17 cellular contexts compared by ENCODE assay signal in the genomic region with DNA sequence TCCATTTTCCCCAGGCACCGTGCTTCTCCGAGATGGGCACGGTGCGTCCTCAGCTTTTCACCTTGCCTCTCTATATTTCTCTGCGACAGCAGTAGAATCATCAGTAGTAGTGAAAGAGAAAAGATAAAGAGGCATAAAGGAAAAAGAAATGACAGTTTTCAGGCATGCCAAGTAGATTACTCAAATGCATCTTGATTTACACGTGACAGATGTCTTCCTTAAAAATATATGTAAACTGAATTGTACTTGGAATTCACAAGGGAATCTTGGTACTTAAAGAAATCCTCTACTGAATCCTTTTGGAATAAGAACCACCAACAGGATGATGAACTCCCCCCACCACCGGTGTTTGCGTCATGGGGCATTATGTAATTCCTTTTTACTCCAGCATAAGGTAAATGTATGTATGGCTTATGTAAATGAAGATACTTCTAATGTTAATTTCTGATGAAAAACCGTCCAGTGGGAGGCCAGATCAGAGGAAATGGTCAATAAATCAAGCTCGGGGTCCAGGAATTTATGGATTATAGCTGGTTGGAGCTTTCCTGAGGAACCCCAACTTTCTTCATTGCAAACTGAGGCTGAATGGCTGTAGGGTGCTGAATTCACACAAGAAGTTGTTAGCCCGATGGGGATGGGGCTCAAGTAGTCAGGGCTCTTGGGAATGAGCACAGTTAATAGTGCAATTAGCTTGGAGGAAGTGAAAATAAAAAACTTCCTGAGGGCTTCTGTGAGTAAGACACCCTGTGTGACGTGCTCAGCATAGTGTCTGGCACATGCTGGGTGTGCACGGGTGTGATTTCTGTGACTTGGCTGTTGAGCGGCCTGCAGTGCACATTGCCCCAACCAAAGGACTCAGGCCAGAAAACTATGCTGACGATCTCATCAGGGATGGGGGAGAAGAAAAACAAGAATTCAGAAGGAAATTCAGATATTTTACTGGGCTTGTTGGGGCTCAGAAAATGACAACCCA.
"Had no signal": no experiment of that assay in that cellular context is flagged by ENCODE, and none has a peak within 500 bp of the region (broad histone marks: within the 10 kb centered on the region; RNA-seq: fewer than 3 reads in every experiment).

No MANE protein-coding gene starts in this region.

- H3K9me3 ChIP-seq: ovary, suprapubic skin, upper lobe of left lung had no signal

- H3K36me3 Mint-ChIP-seq: activated CD4-positive, alpha-beta memory T cell treated with anti-CD3 and anti-CD28 coated beads for 36 hours; activated naive CD8-positive, alpha-beta T cell treated with anti-CD3 and anti-CD28 coated beads, Interleukin-2, amount 10 ng/mL, durations not matched to agents 7 days and 5 days had no signal

- H3K4me3 ChIP-seq: ovary, suprapubic skin, upper lobe of left lung had no signal

- H3K27ac ChIP-seq: ovary, suprapubic skin, upper lobe of left lung had no signal

- H3K9me3 Mint-ChIP-seq: activated naive CD8-positive, alpha-beta T cell treated with anti-CD3 and anti-CD28 coated beads, Interleukin-2, amount 10 ng/mL, durations not matched to agents 7 days and 5 days; nephron progenitor cell had no signal

- ATAC-seq: activated T-cell treated with anti-CD3 and anti-CD28 coated beads, Interleukin-2, amount 50 U/mL, for 72 hours; left ventricle myocardium superior; stimulated activated naive CD8-positive, alpha-beta T cell treated with anti-CD3 and anti-CD28 coated beads, Interleukin-15, Interleukin-2, amounts not matched to agents 100 U/mL and 50 U/mL, for 24 hours had no signal

- H3K4me1 Mint-ChIP-seq: activated naive CD8-positive, alpha-beta T cell treated with anti-CD3 and anti-CD28 coated beads, Interleukin-2, amount 10 ng/mL, durations not matched to agents 7 days and 5 days had no signal

- H3K36me3 ChIP-seq: ovary, suprapubic skin, upper lobe of left lung had no signal

- H3K27ac Mint-ChIP-seq: activated CD4-positive, alpha-beta memory T cell treated with anti-CD3 and anti-CD28 coated beads for 36 hours; activated naive CD8-positive, alpha-beta T cell treated with anti-CD3 and anti-CD28 coated beads, Interleukin-2, amount 10 ng/mL, durations not matched to agents 7 days and 5 days; activated T-cell treated with anti-CD3 and anti-CD28 coated beads, Interleukin-2, amount 50 U/mL, for 72 hours; nephron progenitor cell had no signal

- H3K4me1 ChIP-seq: suprapubic skin, upper lobe of left lung had no signal

- H3K4me3 Mint-ChIP-seq: activated CD4-positive, alpha-beta memory T cell treated with anti-CD3 and anti-CD28 coated beads for 36 hours; activated naive CD8-positive, alpha-beta T cell treated with anti-CD3 and anti-CD28 coated beads, Interleukin-2, amount 10 ng/mL, durations not matched to agents 7 days and 5 days; activated T-cell treated with anti-CD3 and anti-CD28 coated beads, Interleukin-2, amount 50 U/mL, for 72 hours; nephron progenitor cell had no signal

- H3K27me3 ChIP-seq: ovary, suprapubic skin, upper lobe of left lung had no signal

- H3K27me3 Mint-ChIP-seq: activated CD4-positive, alpha-beta memory T cell treated with anti-CD3 and anti-CD28 coated beads for 36 hours; activated naive CD8-positive, alpha-beta T cell treated with anti-CD3 and anti-CD28 coated beads, Interleukin-2, amount 10 ng/mL, durations not matched to agents 7 days and 5 days had no signal

- DNase-seq: activated CD4-positive, alpha-beta memory T cell treated with anti-CD3 and anti-CD28 coated beads for 36 hours; activated gamma-delta T cell treated with Interleukin-2 at 50 U/mL for 16 hours; activated naive CD8-positive, alpha-beta T cell treated with anti-CD3 and anti-CD28 coated beads, Interleukin-2, amount 10 ng/mL, durations not matched to agents 7 days and 5 days; activated T-cell treated with anti-CD3 and anti-CD28 coated beads, Interleukin-2, amount 50 U/mL, for 72 hours; aorta; foreskin melanocyte; head of caudate nucleus; kidney; left ventricle myocardium superior; nephron progenitor cell; ovary; stimulated activated CD4-positive, alpha-beta T cell treated with anti-CD3 and anti-CD28 coated beads, Interleukin-4, amount 100 ng/mL, for 1 hour; stimulated activated CD8-positive, alpha-beta memory T cell treated with anti-CD3 and anti-CD28 coated beads, Interleukin-4, amount 100 ng/mL, for 48 hours; stimulated activated naive CD8-positive, alpha-beta T cell treated with anti-CD3 and anti-CD28 coated beads, Interleukin-15, Interleukin-2, amounts not matched to agents 100 U/mL and 50 U/mL, for 24 hours; T-helper 9 cell; upper lobe of left lung had no signal
